ENCODE assay signal across 17 cellular contexts in genomic region chr11:75602916-75603315, GRCh38. TPM values are rescaled to one million over a fixed set of nuclear protein-coding genes. Genes with fewer than 3 reads are reported as not detected.
DNase-seq lines count a peak whose midpoint lies in the region; FAIRE-seq and TF ChIP-seq lines count a peak whose summit lies in the region.
"Had no signal": no experiment of that assay in that cellular context is flagged by ENCODE, and none has a peak within 500 bp of the region (broad histone marks: within the 10 kb centered on the region; RNA-seq: fewer than 3 reads in every experiment).

No MANE protein-coding gene starts in this region.

- H3K4me2 ChIP-seq in endothelial cell of umbilical vein (ENCODE audit: insufficient read depth, low read length): no peak overlapping the region

- H3K4me3 Mint-ChIP-seq in T-helper 1 cell treated with Interleukin-12 subunit alpha and Interleukin-12 subunit beta and Interleukin-4 antibody, amounts not matched to agents 30 μg/mL and 1 μg/mL, for 36 hours: no peak overlapping the region
- no peak overlapping the region for H3K4me3 Mint-ChIP-seq in CD8-positive, alpha-beta memory T cell
- H3K4me3 Mint-ChIP-seq: activated CD4-positive, alpha-beta T cell treated with anti-CD3 and anti-CD28 coated beads, Interleukin-2, amount 10 ng/mL, durations not matched to agents 24 days and 14 days; CD4-positive, alpha-beta T cell had no signal

- no TSS peak for BruUV-seq in endothelial cell of umbilical vein (replicated peaks; lab: Mats Ljungman, UMichigan)

- dilution Hi-C loops in endothelial cell of umbilical vein (cut with MboI; ENCODE audit: extremely low pct_ligation_motif_present, low sequenced_read_pairs): no loop called here

- H3K79me2 ChIP-seq in endothelial cell of umbilical vein (ENCODE audit: control insufficient read depth, insufficient read depth, low read length): no peaks in the 10 kb centered on the region

- no peaks in the 10 kb centered on the region for H3K36me3 ChIP-seq in endothelial cell of umbilical vein (ENCODE audit: control insufficient read depth in 2 of 2, extremely low read depth in 1 of 2, insufficient read depth in 2 of 2, low read length in 2 of 2)
- H3K36me3 ChIP-seq in CD8-positive, alpha-beta memory T cell (ENCODE audit: insufficient read depth, low read length): no peaks in the 10 kb centered on the region
- H3K36me3 ChIP-seq: suprapubic skin had no signal

- no peaks in the 10 kb centered on the region for H3K9me3 Mint-ChIP-seq in T-helper 1 cell treated with Interleukin-12 subunit alpha and Interleukin-12 subunit beta and Interleukin-4 antibody, amounts not matched to agents 30 μg/mL and 1 μg/mL, for 36 hours
- H3K9me3 Mint-ChIP-seq in CD8-positive, alpha-beta memory T cell: no peaks in the 10 kb centered on the region
- H3K9me3 Mint-ChIP-seq: activated CD4-positive, alpha-beta T cell treated with anti-CD3 and anti-CD28 coated beads, Interleukin-2, amount 10 ng/mL, durations not matched to agents 24 days and 14 days; CD4-positive, alpha-beta T cell had no signal

- H3K27me3 ChIP-seq in endothelial cell of umbilical vein (ENCODE audit: control insufficient read depth in 2 of 2, insufficient read depth in 2 of 2, low read length in 2 of 2): no peaks in the 10 kb centered on the region
- no peaks in the 10 kb centered on the region for H3K27me3 ChIP-seq in CD8-positive, alpha-beta memory T cell (ENCODE audit: insufficient read depth, low read length, poor library complexity, severe bottlenecking)
- H3K27me3 ChIP-seq: suprapubic skin had no signal

- FAIRE-seq in endothelial cell of umbilical vein (lab: Jason Lieb, UNC): peak; percentile 76
- FAIRE-seq: colon had no signal

- peaks cover 1% of the 10 kb centered on the region for H3K4me1 Mint-ChIP-seq in T-helper 1 cell treated with Interleukin-12 subunit alpha and Interleukin-12 subunit beta and Interleukin-4 antibody, amounts not matched to agents 30 μg/mL and 1 μg/mL, for 36 hours (ENCODE audit: low read depth)
- no peaks in the 10 kb centered on the region for H3K4me1 Mint-ChIP-seq in CD8-positive, alpha-beta memory T cell
- H3K4me1 Mint-ChIP-seq: activated CD4-positive, alpha-beta T cell treated with anti-CD3 and anti-CD28 coated beads, Interleukin-2, amount 10 ng/mL, durations not matched to agents 24 days and 14 days had no signal

- DNase-seq in T-helper 1 cell: no peak
- no peak for DNase-seq in RWPE1 (ENCODE audit: low spot score)
- peak; percentile 21 for DNase-seq in endothelial cell of umbilical vein (ENCODE audit: low read depth, low spot score)
- DNase-seq in effector CD4-positive, alpha-beta T cell: no peak
- no peak for DNase-seq in SW 1271 (lab: John Stamatoyannopoulos, UW)
- DNase-seq in CD8-positive, alpha-beta memory T cell: no peak
- DNase-seq in HT-29 (ENCODE audit: low spot score): no peak
- DNase-seq: 8988T; activated CD4-positive, alpha-beta T cell treated with anti-CD3 and anti-CD28 coated beads, Interleukin-2, amount 10 ng/mL, durations not matched to agents 24 days and 14 days; activated CD8-positive, alpha-beta memory T cell treated with anti-CD3 and anti-CD28 coated beads, Interleukin-2, amount 50 U/mL, for 4 hours; activated gamma-delta T cell; CD4-positive, alpha-beta T cell; foreskin melanocyte; NCI-H1105 treated with DMSO at 0.1 percent for 48 hours had no signal

- peaks cover 24% of the 10 kb centered on the region for H3K4me1 ChIP-seq in endothelial cell of umbilical vein (ENCODE audit: control insufficient read depth, extremely low read depth, insufficient read depth, low read length)
- no peaks in the 10 kb centered on the region for H3K4me1 ChIP-seq in CD8-positive, alpha-beta memory T cell (ENCODE audit: insufficient read depth, low read length)

- no peaks in the 10 kb centered on the region for H3K9me3 ChIP-seq in endothelial cell of umbilical vein (replicated peaks; ENCODE audit: control insufficient read depth, insufficient read depth, low read length)
- H3K9me3 ChIP-seq in CD8-positive, alpha-beta memory T cell (ENCODE audit: low read length): no peaks in the 10 kb centered on the region
- H3K9me3 ChIP-seq: suprapubic skin had no signal

- H3K27ac ChIP-seq in RWPE1 (peak overlapping the region; percentile 85), endothelial cell of umbilical vein (ENCODE audit: insufficient read depth, low read depth, low read length) (peak overlapping the region; percentile 88)
- H3K27ac ChIP-seq in CD8-positive, alpha-beta memory T cell (ENCODE audit: low read depth, low read length): no peak overlapping the region
- H3K27ac ChIP-seq: suprapubic skin had no signal

- H3K9ac ChIP-seq in endothelial cell of umbilical vein (replicated peaks; ENCODE audit: extremely low read depth, insufficient read depth, low read length): no peak overlapping the region

- H3K27ac Mint-ChIP-seq in T-helper 1 cell treated with Interleukin-12 subunit alpha and Interleukin-12 subunit beta and Interleukin-4 antibody, amounts not matched to agents 30 μg/mL and 1 μg/mL, for 36 hours: peak overlapping the region; percentile 45
- no peak overlapping the region for H3K27ac Mint-ChIP-seq in CD8-positive, alpha-beta memory T cell
- H3K27ac Mint-ChIP-seq: activated CD4-positive, alpha-beta T cell treated with anti-CD3 and anti-CD28 coated beads, Interleukin-2, amount 10 ng/mL, durations not matched to agents 24 days and 14 days; CD4-positive, alpha-beta T cell had no signal

- H3K4me3 ChIP-seq in endothelial cell of umbilical vein (replicated peaks in 1 of 3; ENCODE audit: insufficient read depth in 1 of 3, low read depth in 1 of 3, low read length in 3 of 3): no peak overlapping the region
- no peak overlapping the region for H3K4me3 ChIP-seq in CD8-positive, alpha-beta memory T cell (ENCODE audit: low read length)
- H3K4me3 ChIP-seq: suprapubic skin had no signal

- TF ChIP-seq CTCF in RWPE1 (conservative IDR thresholded peaks at IDR 0.05; ENCODE audit: low read depth) (no peak), endothelial cell of umbilical vein (IDR thresholded peaks at IDR 0.05; ENCODE audit: extremely low read depth in 1 of 2, insufficient read depth in 1 of 2, low read depth in 1 of 2, low read length in 2 of 2) (no peak)

- no peak for TF ChIP-seq POLR2A in endothelial cell of umbilical vein (IDR thresholded peaks at IDR 0.05; ENCODE audit: low read depth, low read length)

- peaks cover 30% of the 10 kb centered on the region for H3K27me3 Mint-ChIP-seq in T-helper 1 cell treated with Interleukin-12 subunit alpha and Interleukin-12 subunit beta and Interleukin-4 antibody, amounts not matched to agents 30 μg/mL and 1 μg/mL, for 36 hours (ENCODE audit: low read depth)
- H3K27me3 Mint-ChIP-seq in CD8-positive, alpha-beta memory T cell: peaks cover 8 to 22% of the 10 kb centered on the region in 2 donors
- H3K27me3 Mint-ChIP-seq: CD4-positive, alpha-beta T cell had no signal

- intact Hi-C loops in endothelial cell of umbilical vein (cut with micrococcal nuclease): loop anchor here (5.0 kb wide), 1 partner anchor 64 kb away; the partner anchor contains the start of gene MAP6

- peak overlapping the region; percentile 70 for H2AFZ ChIP-seq in endothelial cell of umbilical vein (ENCODE audit: low read depth, low read length)

- H4K20me1 ChIP-seq in endothelial cell of umbilical vein (replicated peaks; ENCODE audit: control insufficient read depth, extremely low read depth, insufficient read depth, low read length): no peaks in the 10 kb centered on the region

- CTCF ChIA-PET in RWPE1 (lab: Yijun Ruan, JAX): interaction anchor here (0.6 kb wide), 1 partner anchor 16 kb away, joined by 3 read pairs; no protein-coding TSS in a partner anchor
- CTCF ChIA-PET in endothelial cell of umbilical vein (lab: Charles Lee): interaction anchor here (0.9 to 3.5 kb wide), 8 partner anchors 9 to 120 kb away, joined by 3 to 16 read pairs (median 4); no protein-coding TSS in a partner anchor
- CTCF ChIA-PET in CD8-positive, alpha-beta memory T cell (lab: Charles Lee): no interaction called here

- POLR2A ChIA-PET in RWPE1 (lab: Yijun Ruan, JAX; ENCODE audit: low non-redundant PET) (no interaction called here), endothelial cell of umbilical vein (lab: Charles Lee) (interaction anchor here (0.7 to 1.6 kb wide), 2 partner anchors 19 to 1217 kb away, joined by 3 to 7 read pairs; no protein-coding TSS in a partner anchor)
- POLR2A ChIA-PET in CD8-positive, alpha-beta memory T cell (lab: Charles Lee): no interaction called here

- no peaks in the 10 kb centered on the region for H3K9me1 ChIP-seq in endothelial cell of umbilical vein (replicated peaks; ENCODE audit: control insufficient read depth, extremely low read depth, insufficient read depth, low read length)

- H3K36me3 Mint-ChIP-seq in T-helper 1 cell treated with Interleukin-12 subunit alpha and Interleukin-12 subunit beta and Interleukin-4 antibody, amounts not matched to agents 30 μg/mL and 1 μg/mL, for 36 hours (ENCODE audit: low read depth): no peaks in the 10 kb centered on the region
- no peaks in the 10 kb centered on the region for H3K36me3 Mint-ChIP-seq in CD8-positive, alpha-beta memory T cell

TF ChIP-seq in endothelial cell of umbilical vein, 7 proteins besides CTCF, POLR2A, EP300 and RAD21 (continues in another document):
- no peak for TF ChIP-seq FOS (IDR thresholded peaks at IDR 0.05; ENCODE audit: borderline replicate concordance, insufficient read depth, low read length)
- no peak for TF ChIP-seq EZH2 (IDR thresholded peaks at IDR 0.05; ENCODE audit: borderline replicate concordance, low read depth, low read length, severe bottlenecking)
- no peak for TF ChIP-seq MAX (IDR thresholded peaks at IDR 0.05; ENCODE audit: insufficient read depth, insufficient read length)
- TF ChIP-seq POLR2AphosphoS5 (IDR thresholded peaks at IDR 0.05; ENCODE audit: insufficient read depth, low read depth, low read length): no peak
- no peak for TF ChIP-seq JUN (IDR thresholded peaks at IDR 0.05; ENCODE audit: borderline replicate concordance, insufficient read depth, insufficient read length, low read depth)
- TF ChIP-seq MYC (IDR thresholded peaks at IDR 0.05; ENCODE audit: low read depth, low read length): no peak

RNA-seq across cellular contexts. Expression of gene SERPINH1, which starts 40.9 kb away (rescaled TPM):
- total RNA-seq in endothelial cell of umbilical vein: 384 and 409 TPM in 2 replicates
- polyA plus RNA-seq in endothelial cell of umbilical vein: 816 and 1,196 TPM in 2 replicates
- 484 and 524 TPM in 2 replicates for polyA plus RNA-seq in endothelial cell of umbilical vein (2011; cell fraction: cytosol; rRNA removed)
- 284 and 302 TPM in 2 replicates for polyA plus RNA-seq in endothelial cell of umbilical vein (2011; cell fraction: nucleus; rRNA removed)
- 320 and 386 TPM in 2 replicates for polyA plus RNA-seq in endothelial cell of umbilical vein (2012)
- polyA minus RNA-seq in endothelial cell of umbilical vein: 359 and 398 TPM in 2 replicates
- 120 TPM for polyA minus RNA-seq in endothelial cell of umbilical vein (2011; cell fraction: cytosol; rRNA and poly(A)+ RNA removed)
- polyA minus RNA-seq in endothelial cell of umbilical vein (2011; cell fraction: nucleus; rRNA and poly(A)+ RNA removed): 95.0 and 155 TPM in 2 replicates
- total RNA-seq in CD8-positive, alpha-beta memory T cell: 10 to 100 TPM; 20.7 to 21.1 TPM
- polyA plus RNA-seq in CD8-positive, alpha-beta memory T cell: 8.4 TPM
- 138 and 141 TPM in 2 replicates for total RNA-seq in HT-29 (2014; rRNA removed; shearing (Covaris generic))
